ENCODE assay signal across 13 cellular contexts in the genomic region with DNA sequence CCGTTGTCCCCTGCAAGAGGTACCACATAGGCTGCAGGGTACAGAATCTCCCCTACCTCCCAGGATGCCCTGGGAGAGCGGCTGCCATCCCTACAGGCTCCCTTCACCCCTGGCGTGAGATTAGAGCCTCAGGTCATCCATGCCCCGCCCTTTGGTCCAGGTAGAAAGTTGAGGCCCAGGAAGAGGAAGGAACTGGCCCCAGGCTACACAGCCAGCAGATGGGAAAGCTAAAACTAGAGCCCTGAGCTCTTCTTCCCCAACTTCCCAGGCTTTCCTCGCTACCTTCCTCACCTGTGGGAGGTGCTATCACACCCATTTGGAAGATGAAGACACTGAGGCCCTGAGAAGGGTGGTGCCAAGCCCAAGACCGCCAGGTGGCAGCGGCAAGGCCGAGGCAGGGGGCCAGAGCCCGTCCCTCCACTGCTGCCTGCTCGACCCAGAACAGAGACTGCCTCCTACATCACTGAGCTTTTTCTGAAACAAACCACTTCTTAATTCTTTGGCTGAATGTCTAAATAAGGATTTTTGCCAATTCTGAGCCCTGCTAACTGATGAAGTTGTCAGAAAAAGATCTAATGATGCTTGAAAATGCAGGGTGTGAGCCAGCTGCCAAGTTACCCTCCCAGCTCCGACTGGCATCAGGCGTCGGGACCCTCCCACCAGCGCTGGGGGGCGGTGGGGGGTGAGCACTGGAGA. TPM values are rescaled to one million over a fixed set of nuclear protein-coding genes. Genes with fewer than 3 reads are reported as not detected.
DNase-seq lines count a peak whose midpoint lies in the region; ATAC-seq and TF ChIP-seq lines count a peak whose summit lies in the region.
"Had no signal": no experiment of that assay in that cellular context is flagged by ENCODE, and none has a peak within 500 bp of the region (broad histone marks: within the 10 kb centered on the region; RNA-seq: fewer than 3 reads in every experiment).

No MANE protein-coding gene starts in this region.

- H4K5ac ChIP-seq in H9 (ENCODE audit: insufficient read length, low read depth, low read length): no peak overlapping the region

- no peak overlapping the region for H3K18ac ChIP-seq in H9 (ENCODE audit: insufficient read length, low read depth, low read length)

- intact Hi-C loops in uterus (cut with DNase I; ENCODE audit: low total_unique reads): no loop called here

- no peak for TF ChIP-seq POLR2A in uterus (IDR thresholded peaks at IDR 0.05)

- no peaks in the 10 kb centered on the region for H3K79me2 ChIP-seq in H9 (ENCODE audit: insufficient read depth, low read length)

- no peak overlapping the region for H4K8ac ChIP-seq in H9 (replicated peaks; ENCODE audit: insufficient read length, low read depth, low read length)

- H3K27me3 Mint-ChIP-seq in H9 (ENCODE audit: low read depth): peaks cover 61% of the 10 kb centered on the region
- H3K27me3 Mint-ChIP-seq: activated naive CD4-positive, alpha-beta T cell treated with anti-CD3 and anti-CD28 coated beads, Interleukin-2, amount 50 U/mL, for 24 hours had no signal

- H3K4me1 Mint-ChIP-seq in H9: peaks cover 32 to 52% of the 10 kb centered on the region in 2 experiments

- H3K23me2 ChIP-seq in H9 (ENCODE audit: insufficient read length, low read depth, low read length, poor library complexity, severe bottlenecking): no peaks in the 10 kb centered on the region

- no peak overlapping the region for H3K56ac ChIP-seq in H9 (ENCODE audit: insufficient read length, low read depth, low read length)

- no peak overlapping the region for H2BK12ac ChIP-seq in H9 (ENCODE audit: insufficient read length, low read depth, low read length)

- no peak overlapping the region for H4K91ac ChIP-seq in H9 (ENCODE audit: insufficient read length, low read depth, low read length)

- H3K9me3 ChIP-seq in BLaER1 treated with 17β-estradiol and CSF1 and Interleukin-3, amounts not matched to agents 10 nM and 100 nM (replicated peaks in 1 of 11): no peaks in the 10 kb centered on the region
- H3K9me3 ChIP-seq in H9 (ENCODE audit: control insufficient read depth, low read depth, low read length) (no peaks in the 10 kb centered on the region), uterus (no peaks in the 10 kb centered on the region)

- H3K36me3 ChIP-seq in BLaER1 treated with 17β-estradiol and CSF1 and Interleukin-3, amounts not matched to agents 10 nM and 100 nM: no peaks in the 10 kb centered on the region
- H3K36me3 ChIP-seq in uterus: no peaks in the 10 kb centered on the region

- no peak overlapping the region for H3K23ac ChIP-seq in H9 (ENCODE audit: insufficient read length, low read depth, low read length)

- no peak overlapping the region for H2BK5ac ChIP-seq in H9 (ENCODE audit: insufficient read length, low read length)

- peaks cover 47 to 80% (median 71%) of the 10 kb centered on the region in 10 experiments for H3K4me1 ChIP-seq in BLaER1 treated with 17β-estradiol and CSF1 and Interleukin-3, amounts not matched to agents 10 nM and 100 nM
- H3K4me1 ChIP-seq in H9 (ENCODE audit: insufficient read depth, low read length) (no peaks in the 10 kb centered on the region; the same call in 1 of the 2 replicates), uterus (no peaks in the 10 kb centered on the region)

- no peaks in the 10 kb centered on the region for H3K79me1 ChIP-seq in H9 (ENCODE audit: insufficient read depth, low read depth, low read length, poor library complexity, severe bottlenecking)

- H3T11ph ChIP-seq in H9 (ENCODE audit: low read length): no peak overlapping the region

- H3K36me3 Mint-ChIP-seq in H9 (ENCODE audit: insufficient read depth in 1 of 3, low read depth in 3 of 3): no peaks in the 10 kb centered on the region
- H3K36me3 Mint-ChIP-seq: activated CD4-positive, alpha-beta memory T cell treated with anti-CD3 and anti-CD28 coated beads for 36 hours; activated naive CD4-positive, alpha-beta T cell treated with anti-CD3 and anti-CD28 coated beads, Interleukin-2, amount 50 U/mL, for 24 hours; CD4-positive, CD25-positive, alpha-beta regulatory T cell had no signal

- H2AK5ac ChIP-seq in H9 (ENCODE audit: insufficient read length, low read length): no peak overlapping the region

- DNase-seq in H9 (peak; percentile 76), medulla oblongata (ENCODE audit: extremely low spot score) (peak; percentile 64), SIG-M5 treated with dmso at 0.1 percent for 504 hours (lab: John Stamatoyannopoulos, UW; ENCODE audit: unreplicated experiment) (no peak), uterus (no peak)
- DNase-seq: activated CD4-positive, alpha-beta memory T cell treated with anti-CD3 and anti-CD28 coated beads for 36 hours; CD4-positive, CD25-positive, alpha-beta regulatory T cell had no signal

- TF ChIP-seq CTCF in H9 (conservative IDR thresholded peaks at IDR 0.05) (peak; percentile 61), uterus (IDR thresholded peaks at IDR 0.05) (no peak)

- no peak overlapping the region; a peak in 1 of 22 replicates for H3K9ac ChIP-seq in BLaER1 treated with 17β-estradiol and CSF1 and Interleukin-3, amounts not matched to agents 10 nM and 100 nM
- no peak overlapping the region for H3K9ac ChIP-seq in H9 (ENCODE audit: extremely low read depth, insufficient read length, low read length)

- no peaks in the 10 kb centered on the region for H4K20me1 ChIP-seq in BLaER1 treated with 17β-estradiol and CSF1 and Interleukin-3, amounts not matched to agents 10 nM and 100 nM
- no peaks in the 10 kb centered on the region for H4K20me1 ChIP-seq in H9 (ENCODE audit: control insufficient read depth, insufficient read depth, insufficient read length)

- no peaks in the 10 kb centered on the region for H3K27me3 ChIP-seq in BLaER1 treated with 17β-estradiol and CSF1 and Interleukin-3, amounts not matched to agents 10 nM and 100 nM
- H3K27me3 ChIP-seq in H9 (ENCODE audit: insufficient read depth, low read length): no peaks in the 10 kb centered on the region
- H3K27me3 ChIP-seq in uterus: no peaks in the 10 kb centered on the region

- H3K4me3 ChIP-seq in BLaER1 treated with 17β-estradiol and CSF1 and Interleukin-3, amounts not matched to agents 10 nM and 100 nM: no peak overlapping the region
- no peak overlapping the region for H3K4me3 ChIP-seq in uterus

- H3K9me3 Mint-ChIP-seq in H9: no peaks in the 10 kb centered on the region; a peak in 1 of 5 replicates
- H3K9me3 Mint-ChIP-seq: activated CD4-positive, alpha-beta memory T cell treated with anti-CD3 and anti-CD28 coated beads for 36 hours; activated naive CD4-positive, alpha-beta T cell treated with anti-CD3 and anti-CD28 coated beads, Interleukin-2, amount 50 U/mL, for 24 hours had no signal

- no peak overlapping the region for H2BK120ac ChIP-seq in H9 (ENCODE audit: low read depth, low read length, poor library complexity, severe bottlenecking)

- no peak overlapping the region for H3K4me3 Mint-ChIP-seq in H9
- H3K4me3 Mint-ChIP-seq: activated CD4-positive, alpha-beta memory T cell treated with anti-CD3 and anti-CD28 coated beads for 36 hours; activated naive CD4-positive, alpha-beta T cell treated with anti-CD3 and anti-CD28 coated beads, Interleukin-2, amount 50 U/mL, for 24 hours; CD4-positive, CD25-positive, alpha-beta regulatory T cell had no signal

- peak overlapping the region in 8 of 11 experiments; percentile 3 to 93 (median 88); a peak in 8 of 22 replicates for H3K4me2 ChIP-seq in BLaER1 treated with 17β-estradiol and CSF1 and Interleukin-3, amounts not matched to agents 10 nM and 100 nM
- H3K4me2 ChIP-seq in H9 (ENCODE audit: insufficient read depth, insufficient read length, low read length): no peak overlapping the region

- ATAC-seq in SK-N-SH treated with all-trans-retinoic acid at 6 μM for 48 hours (peak; percentile 44), HG02884 (IDR thresholded peaks at IDR 0.05; ENCODE audit: unreplicated experiment) (no peak), GM18519 (IDR thresholded peaks at IDR 0.05; ENCODE audit: low FRiP score, unreplicated experiment) (no peak)

- H3K27ac Mint-ChIP-seq in H9: no peak overlapping the region
- H3K27ac Mint-ChIP-seq: activated CD4-positive, alpha-beta memory T cell treated with anti-CD3 and anti-CD28 coated beads for 36 hours; activated naive CD4-positive, alpha-beta T cell treated with anti-CD3 and anti-CD28 coated beads, Interleukin-2, amount 50 U/mL, for 24 hours; CD4-positive, CD25-positive, alpha-beta regulatory T cell had no signal

- H3K27ac ChIP-seq in BLaER1 treated with 17β-estradiol and CSF1 and Interleukin-3, amounts not matched to agents 10 nM and 100 nM: 0 out of 22 replicates have a peak overlapping the region, but pooled peaks of 1 of the 11 experiments have one; percentile 7
- H3K27ac ChIP-seq in H9 (ENCODE audit: insufficient read length, low read depth, low read length) (no peak overlapping the region), uterus (no peak overlapping the region)
- H3K27ac ChIP-seq: HL-60 had no signal

- no peak overlapping the region for H2BK15ac ChIP-seq in H9 (ENCODE audit: low read depth, low read length)

- no peak overlapping the region for H2AFZ ChIP-seq in H9 (ENCODE audit: low read length)

- H3K4ac ChIP-seq in H9 (ENCODE audit: low read depth, low read length): no peak overlapping the region

- H2BK20ac ChIP-seq in H9 (ENCODE audit: low read depth, low read length, poor library complexity, severe bottlenecking): no peak overlapping the region

- H3K14ac ChIP-seq in H9 (ENCODE audit: insufficient read depth, low read length): no peak overlapping the region

- WGBS in H9 (ENCODE audit: extremely low coverage, insufficient read length, low lambda C conversion rate): no CpG with 5 or more reads among the region's 15 CpGs

RNA-seq across cellular contexts. Expression of a gene that starts 25.7 kb away (rescaled TPM):
- not detected in 2 replicates for total RNA-seq in H9 (2021)
- total RNA-seq in uterus: under 1 TPM in 1 of 4 donors, not detected in 3; 0.61 TPM
- total RNA-seq: activated CD4-positive, alpha-beta memory T cell treated with anti-CD3 and anti-CD28 coated beads for 36 hours; CD4-positive, CD25-positive, alpha-beta regulatory T cell; frontal cortex had no signal

Comparison
In these comparisons a context has a peak if more than half of its experiments do, and no peak if none do; other contexts are left out.
1. DNase-seq: peak in H9 (single experiment) and medulla oblongata (single experiment); none in SIG-M5 treated with dmso at 0.1 percent for 504 hours (single experiment) and uterus (0 of 2).